ENCODE assay signal across 8 cellular contexts in genomic region chr13:48412100-48412556, GRCh38. TPM values are rescaled to one million over a fixed set of nuclear protein-coding genes. Genes with fewer than 3 reads are reported as not detected.
DNase-seq lines count a peak whose midpoint lies in the region; ATAC-seq and TF ChIP-seq lines count a peak whose summit lies in the region.

No MANE protein-coding gene starts in this region.

- H3K27ac Mint-ChIP-seq in activated naive CD4-positive, alpha-beta T cell treated with anti-CD3 and anti-CD28 coated beads, Interleukin-2, amount 50 U/mL, for 24 hours: peak overlapping the region; percentile 97

- H3K4me1 Mint-ChIP-seq in activated naive CD4-positive, alpha-beta T cell treated with anti-CD3 and anti-CD28 coated beads, Interleukin-2, amount 50 U/mL, for 24 hours: peaks cover 59% of the 10 kb centered on the region

- H3K9me3 ChIP-seq in mesodermal cell (ENCODE audit: control insufficient read depth, low read length) (no peaks in the 10 kb centered on the region), vagina (no peaks in the 10 kb centered on the region)

- TF ChIP-seq CTCF in vagina (IDR thresholded peaks at IDR 0.05): no peak

- intact Hi-C loops in vagina (cut with DNase I): loop anchor here (10.0 kb wide), 1 partner anchor 107 kb away; the partner anchor contains the start of gene RB1

- H3K27ac ChIP-seq in mesodermal cell (ENCODE audit: low read depth, low read length, severe bottlenecking) (peak overlapping the region; percentile 89), vagina (peak overlapping the region; percentile 88)

- H3K4me3 Mint-ChIP-seq in activated naive CD4-positive, alpha-beta T cell treated with anti-CD3 and anti-CD28 coated beads, Interleukin-2, amount 50 U/mL, for 24 hours: peak overlapping the region; percentile 96

- no peak for ATAC-seq in HG03135 (IDR thresholded peaks at IDR 0.05; ENCODE audit: unreplicated experiment)
- no peak for ATAC-seq in HG03457 (IDR thresholded peaks at IDR 0.05; ENCODE audit: unreplicated experiment)

- peaks cover 5% of the 10 kb centered on the region for H3K36me3 Mint-ChIP-seq in activated naive CD4-positive, alpha-beta T cell treated with anti-CD3 and anti-CD28 coated beads, Interleukin-2, amount 50 U/mL, for 24 hours

- H3K36me3 ChIP-seq in mesodermal cell (ENCODE audit: control insufficient read depth, insufficient read depth, low read length) (peaks cover 11% of the 10 kb centered on the region), vagina (no peaks in the 10 kb centered on the region)

- DNase-seq in activated naive CD4-positive, alpha-beta T cell treated with Interleukin-2 at 50 U/mL for 16 hours: no peak
- DNase-seq in dermis blood vessel endothelial cell: peak; percentile 53
- no peak for DNase-seq in vagina (ENCODE audit: extremely low spot score in 2 of 2)
- no peak for DNase-seq in kidney glomerular epithelial cell (lab: John Stamatoyannopoulos, UW)

- H3K4me1 ChIP-seq in mesodermal cell (ENCODE audit: control insufficient read depth, insufficient read depth, low read length, poor library complexity, severe bottlenecking) (no peaks in the 10 kb centered on the region), vagina (peaks cover 37% of the 10 kb centered on the region)

- 4% methylated on average over 3 of the region's 7 CpGs; no CpG with 5 or more reads in 1 of the 2 experiments for WGBS in mesodermal cell (ENCODE audit: insufficient coverage in 2 of 2), 2 experiments

- H3K4me3 ChIP-seq in mesodermal cell (ENCODE audit: extremely low read depth, insufficient read depth, low read length, poor library complexity, severe bottlenecking) (peak overlapping the region; percentile 50), vagina (peak overlapping the region; percentile 56 to 68)

- H3K9me3 Mint-ChIP-seq in activated naive CD4-positive, alpha-beta T cell treated with anti-CD3 and anti-CD28 coated beads, Interleukin-2, amount 50 U/mL, for 24 hours: no peaks in the 10 kb centered on the region

- H3K27me3 Mint-ChIP-seq in activated naive CD4-positive, alpha-beta T cell treated with anti-CD3 and anti-CD28 coated beads, Interleukin-2, amount 50 U/mL, for 24 hours: no peaks in the 10 kb centered on the region

- no peak for TF ChIP-seq POLR2A in vagina (IDR thresholded peaks at IDR 0.05)

- H3K27me3 ChIP-seq in vagina: no peaks in the 10 kb centered on the region

RNA-seq across cellular contexts. Expression of gene LPAR6, which starts 0.8 kb away (rescaled TPM):
- total RNA-seq in dermis blood vessel endothelial cell: 42.5 and 66.2 TPM in 2 replicates
- 33.2 TPM for polyA plus RNA-seq in mesodermal cell (2013, experiment 1 of 2)
- polyA plus RNA-seq in mesodermal cell (2013, experiment 2 of 2): 38.1 TPM
- 43.2 TPM for total RNA-seq in vagina
